ENCODE assay signal across 15 cellular contexts in genomic region chr13:33181264-33181663, GRCh38.
DNase-seq lines count a peak whose midpoint lies in the region; ATAC-seq and TF ChIP-seq lines count a peak whose summit lies in the region.
"Had no signal": no experiment of that assay in that cellular context is flagged by ENCODE, and none has a peak within 500 bp of the region (broad histone marks: within the 10 kb centered on the region; RNA-seq: fewer than 3 reads in every experiment).

No MANE protein-coding gene starts in this region.

- H3K36me3 ChIP-seq in body of pancreas (replicated peaks in 1 of 2; ENCODE audit: insufficient read depth in 1 of 2, low read depth in 2 of 2): no peaks in the 10 kb centered on the region
- H3K36me3 ChIP-seq: BLaER1 had no signal

- peak overlapping the region; percentile 6 to 82 (median 70) for H3K27ac ChIP-seq in body of pancreas
- H3K27ac ChIP-seq: BLaER1, HL-60 had no signal

- H3K9me3 ChIP-seq in body of pancreas (no peaks in the 10 kb centered on the region), T-helper 17 cell (ENCODE audit: control insufficient read depth, low read length, poor library complexity, severe bottlenecking) (no peaks in the 10 kb centered on the region)
- H3K9me3 ChIP-seq: BLaER1, Caco-2 had no signal

- intact Hi-C loops in body of pancreas (cut with DNase I): no loop called here

- no peaks in the 10 kb centered on the region for H3K9me3 Mint-ChIP-seq in osteocyte (ENCODE audit: unreplicated experiment)
- H3K9me3 Mint-ChIP-seq: CD8-positive, alpha-beta memory T cell; HFFc6 had no signal

- no peak overlapping the region for H3K4me3 Mint-ChIP-seq in osteocyte (ENCODE audit: unreplicated experiment)
- H3K4me3 Mint-ChIP-seq in T-helper 17 cell: no peak overlapping the region
- H3K4me3 Mint-ChIP-seq: CD8-positive, alpha-beta memory T cell; HFFc6 had no signal

- H3K27ac Mint-ChIP-seq in osteocyte (ENCODE audit: unreplicated experiment) (peak overlapping the region; percentile 90), T-helper 17 cell (no peak overlapping the region)
- H3K27ac Mint-ChIP-seq: CD8-positive, alpha-beta memory T cell; HFFc6 had no signal

- TF ChIP-seq POLR2A in body of pancreas (IDR thresholded peaks at IDR 0.05): no peak

- H3K27me3 ChIP-seq in body of pancreas: no peaks in the 10 kb centered on the region
- H3K27me3 ChIP-seq: BLaER1 had no signal

- H3K4me1 ChIP-seq in body of pancreas: peaks cover 70% of the 10 kb centered on the region

- no peak overlapping the region for H3K4me3 ChIP-seq in LNCaP clone FGC (ENCODE audit: low read depth, low read length)
- no peak overlapping the region for H3K4me3 ChIP-seq in body of pancreas
- H3K4me3 ChIP-seq: BLaER1 had no signal

- H3K27me3 Mint-ChIP-seq in osteocyte (ENCODE audit: unreplicated experiment): no peaks in the 10 kb centered on the region
- H3K27me3 Mint-ChIP-seq in T-helper 17 cell: peaks cover 43% of the 10 kb centered on the region

- H3K4me1 Mint-ChIP-seq in osteocyte (ENCODE audit: unreplicated experiment) (peaks cover 92% of the 10 kb centered on the region), T-helper 17 cell (no peaks in the 10 kb centered on the region)
- H3K4me1 Mint-ChIP-seq: CD8-positive, alpha-beta memory T cell had no signal

- DNase-seq in LNCaP clone FGC (ENCODE audit: low read depth) (peak; percentile 63), body of pancreas (no peak), osteocyte (ENCODE audit: extremely low spot score, unreplicated experiment) (no peak), ecto neural progenitor cell (ENCODE audit: low spot score) (no peak), T-helper 17 cell (no peak)
- DNase-seq: AML-193; Caco-2; CD8-positive, alpha-beta memory T cell; DND-41; GDM1; HCEC 1CT; HFFc6 had no signal

- TF ChIP-seq CTCF in LNCaP clone FGC (IDR thresholded peaks at IDR 0.05; ENCODE audit: control insufficient read depth, extremely low read depth, insufficient read depth) (no peak), body of pancreas (IDR thresholded peaks at IDR 0.05) (no peak), osteocyte (IDR thresholded peaks at IDR 0.05) (no peak)

- H3K36me3 Mint-ChIP-seq in osteocyte (ENCODE audit: unreplicated experiment) (peaks cover 28% of the 10 kb centered on the region), T-helper 17 cell (ENCODE audit: low read depth) (no peaks in the 10 kb centered on the region)
- H3K36me3 Mint-ChIP-seq: CD8-positive, alpha-beta memory T cell had no signal

- ATAC-seq in body of pancreas (no peak), HG03025 (IDR thresholded peaks at IDR 0.05; ENCODE audit: low FRiP score, unreplicated experiment) (no peak), T-helper 17 cell (no peak)
